ENCODE assay signal across 31 cellular contexts in genomic region chr13:28552288-28552687, GRCh38. TPM values are rescaled to one million over a fixed set of nuclear protein-coding genes. Genes with fewer than 3 reads are reported as not detected.
"Had no signal": no experiment of that assay in that cellular context is flagged by ENCODE, and none has a peak within 500 bp of the region (broad histone marks: within the 10 kb centered on the region; RNA-seq: fewer than 3 reads in every experiment).

No MANE protein-coding gene starts in this region.

- H3K4me1 Mint-ChIP-seq: naive thymus-derived CD8-positive, alpha-beta T cell; neural progenitor cell; stimulated activated effector memory CD8-positive, alpha-beta T cell treated with anti-CD3 and anti-CD28 coated beads, Interleukin-12 subunit alpha, Interleukin-12 subunit beta, amount 100 ng/mL, for 72 hours; stimulated activated naive CD8-positive, alpha-beta T cell treated with anti-CD3 and anti-CD28 coated beads, Interleukin-15, amount 100 ng/mL, for 72 hours had no signal

- H3K4me1 ChIP-seq: neural progenitor cell, parathyroid adenoma, psoas muscle, right lobe of liver, sigmoid colon, suprapubic skin, testis, tibial artery, upper lobe of right lung, uterus had no signal

- H3K27ac ChIP-seq: neural progenitor cell, ovary, parathyroid adenoma, psoas muscle, right lobe of liver, sigmoid colon, suprapubic skin, testis, tibial artery, transverse colon, upper lobe of right lung, uterus had no signal

- H3K9me3 ChIP-seq: ovary, psoas muscle, right lobe of liver, sigmoid colon, suprapubic skin, testis, tibial artery, transverse colon, upper lobe of right lung, uterus had no signal

- H3K36me3 Mint-ChIP-seq: natural killer cell treated with Interleukin-12 subunit alpha and Interleukin-12 subunit beta and Interleukin-15 and Interleukin-18, amount 100 ng/mL, for 72 hours; neural progenitor cell; stimulated activated effector memory CD8-positive, alpha-beta T cell treated with anti-CD3 and anti-CD28 coated beads, Interleukin-12 subunit alpha, Interleukin-12 subunit beta, amount 100 ng/mL, for 72 hours; type B pancreatic cell had no signal

- H3K9me3 Mint-ChIP-seq: naive thymus-derived CD8-positive, alpha-beta T cell; natural killer cell treated with Interleukin-12 subunit alpha and Interleukin-12 subunit beta and Interleukin-15 and Interleukin-18, amount 100 ng/mL, for 72 hours; neural progenitor cell; stimulated activated naive CD8-positive, alpha-beta T cell treated with anti-CD3 and anti-CD28 coated beads, Interleukin-15, amount 100 ng/mL, for 72 hours; type B pancreatic cell had no signal

- H3K9ac ChIP-seq: neural progenitor cell, parathyroid adenoma had no signal

- H3K4me3 Mint-ChIP-seq: naive thymus-derived CD8-positive, alpha-beta T cell; natural killer cell treated with Interleukin-12 subunit alpha and Interleukin-12 subunit beta and Interleukin-15 and Interleukin-18, amount 100 ng/mL, for 72 hours; neural progenitor cell; stimulated activated effector memory CD8-positive, alpha-beta T cell treated with anti-CD3 and anti-CD28 coated beads, Interleukin-12 subunit alpha, Interleukin-12 subunit beta, amount 100 ng/mL, for 72 hours; stimulated activated naive CD8-positive, alpha-beta T cell treated with anti-CD3 and anti-CD28 coated beads, Interleukin-15, amount 100 ng/mL, for 72 hours; type B pancreatic cell had no signal

- H3K27me3 ChIP-seq: neural progenitor cell, ovary, right lobe of liver, sigmoid colon, testis, tibial artery, transverse colon, upper lobe of right lung, uterus had no signal

- FAIRE-seq: small intestine had no signal

- H3K4me3 ChIP-seq: neural progenitor cell, ovary, psoas muscle, right lobe of liver, sigmoid colon, suprapubic skin, testis, tibial artery, transverse colon, upper lobe of right lung, uterus had no signal

- H3K4me2 ChIP-seq: neural progenitor cell had no signal

- H2AFZ ChIP-seq: neural progenitor cell, parathyroid adenoma had no signal

- DNase-seq: naive thymus-derived CD8-positive, alpha-beta T cell; occipital lobe; ovary; posterior cingulate gyrus; psoas muscle; right cardiac atrium; right lobe of liver; sigmoid colon; small intestine; stimulated activated CD4-positive, alpha-beta T cell treated with anti-CD3 and anti-CD28 coated beads, Interleukin-15, amount 100 ng/mL, for 24 hours; stimulated activated CD4-positive, alpha-beta T cell treated with anti-CD3 and anti-CD28 coated beads, Interleukin-2, amount 100 ng/mL, for 24 hours; stimulated activated CD4-positive, alpha-beta T cell treated with anti-CD3 and anti-CD28 coated beads, Interleukin-2, amount 100 ng/mL, for 48 hours; stimulated activated CD4-positive, alpha-beta T cell treated with anti-CD3 and anti-CD28 coated beads, Interleukin-4, amount 100 ng/mL, for 24 hours; stimulated activated naive CD4-positive, alpha-beta T cell; stimulated activated naive CD8-positive, alpha-beta T cell treated with anti-CD3 and anti-CD28 coated beads, Interleukin-15, amount 100 ng/mL, for 72 hours; stimulated activated naive CD8-positive, alpha-beta T cell treated with anti-CD3 and anti-CD28 coated beads, Interleukin-15, Interleukin-2, amounts not matched to agents 100 U/mL and 50 U/mL, for 24 hours; substantia nigra; testis; tibial artery; transverse colon; upper lobe of right lung; uterus had no signal

- H3K36me3 ChIP-seq: neural progenitor cell, ovary, right lobe of liver, sigmoid colon, suprapubic skin, tibial artery, transverse colon, upper lobe of right lung, uterus had no signal

- H3K27ac Mint-ChIP-seq: naive thymus-derived CD8-positive, alpha-beta T cell; natural killer cell treated with Interleukin-12 subunit alpha and Interleukin-12 subunit beta and Interleukin-15 and Interleukin-18, amount 100 ng/mL, for 72 hours; neural progenitor cell; progenitor cell of endocrine pancreas; stimulated activated effector memory CD8-positive, alpha-beta T cell treated with anti-CD3 and anti-CD28 coated beads, Interleukin-12 subunit alpha, Interleukin-12 subunit beta, amount 100 ng/mL, for 72 hours; type B pancreatic cell had no signal

- ATAC-seq: naive thymus-derived CD8-positive, alpha-beta T cell; natural killer cell treated with Interleukin-12 subunit alpha and Interleukin-12 subunit beta and Interleukin-15 and Interleukin-18, amount 100 ng/mL, for 72 hours; psoas muscle; right cardiac atrium; right lobe of liver; stimulated activated effector memory CD8-positive, alpha-beta T cell treated with anti-CD3 and anti-CD28 coated beads, Interleukin-12 subunit alpha, Interleukin-12 subunit beta, amount 100 ng/mL, for 72 hours; stimulated activated naive CD8-positive, alpha-beta T cell treated with anti-CD3 and anti-CD28 coated beads, Interleukin-15, amount 100 ng/mL, for 72 hours; stimulated activated naive CD8-positive, alpha-beta T cell treated with anti-CD3 and anti-CD28 coated beads, Interleukin-15, Interleukin-2, amounts not matched to agents 100 U/mL and 50 U/mL, for 24 hours; upper lobe of right lung had no signal

RNA-seq across cellular contexts. Expression of gene FLT1, which starts 57.4 kb away (rescaled TPM):
- total RNA-seq: osteoblast had no signal
- polyA plus RNA-seq: neural cell had no signal
